In genomic region chr12:27693403-27693802, GRCh38 we compare ENCODE assay signal across 8 cellular contexts.
"Had no signal": no experiment of that assay in that cellular context is flagged by ENCODE, and none has a peak within 500 bp of the region (broad histone marks: within the 10 kb centered on the region; RNA-seq: fewer than 3 reads in every experiment).

No MANE protein-coding gene starts in this region.

- H2AFZ ChIP-seq: GM23338 had no signal

- DNase-seq: H9, HCEC 1CT, KBM-7 had no signal

- H3K27ac ChIP-seq: KMS-11 had no signal

- H3K4me3 ChIP-seq: GM23338 had no signal

- FAIRE-seq: H1, H54, HTR-8/SVneo had no signal

- H3K4me2 ChIP-seq: GM23338, KMS-11 had no signal

- ATAC-seq: GM23338 had no signal

- H3K9ac ChIP-seq: KMS-11 had no signal
